16 cellular contexts compared by ENCODE assay signal in the genomic region with DNA sequence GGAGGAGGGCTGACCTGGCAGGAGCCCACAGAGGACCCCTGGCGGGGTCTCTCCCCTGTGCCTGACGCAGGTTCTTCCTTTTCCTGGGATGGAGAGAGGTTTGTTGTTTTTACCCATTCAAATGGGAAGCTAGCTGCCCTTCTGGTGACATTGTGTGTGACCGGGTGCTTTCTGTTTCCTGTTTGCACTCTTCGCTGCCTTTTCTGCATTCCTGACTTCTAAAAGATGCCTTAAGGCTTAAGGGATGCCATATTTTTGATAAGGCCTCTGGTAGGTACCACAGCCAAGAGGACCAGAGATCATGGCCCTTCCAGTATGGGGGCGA.
"Had no signal": no experiment of that assay in that cellular context is flagged by ENCODE, and none has a peak within 500 bp of the region (broad histone marks: within the 10 kb centered on the region; RNA-seq: fewer than 3 reads in every experiment).

No MANE protein-coding gene starts in this region.

- H3K4me1 ChIP-seq: uterus had no signal

- H3K36me3 ChIP-seq: uterus had no signal

- H3K36me3 Mint-ChIP-seq: natural killer cell had no signal

- H3K27ac Mint-ChIP-seq: activated naive CD8-positive, alpha-beta T cell treated with anti-CD3 and anti-CD28 coated beads for 36 hours; activated T-helper 1 cell treated with anti-CD3 and anti-CD28 coated beads, Interleukin-12 subunit alpha, Interleukin-12 subunit beta, Interleukin-2, Interleukin-4 antibody, amounts not matched to agents 30 ng/mL and 10 ng/mL and 1 ng/mL, durations not matched to agents 14 hours and 24 hours and 36 hours; natural killer cell had no signal

- H3K9me3 ChIP-seq: body of pancreas, esophagus squamous epithelium, suprapubic skin, transverse colon, uterus had no signal

- H3K4me3 Mint-ChIP-seq: activated naive CD8-positive, alpha-beta T cell treated with anti-CD3 and anti-CD28 coated beads for 36 hours; activated T-helper 1 cell treated with anti-CD3 and anti-CD28 coated beads, Interleukin-12 subunit alpha, Interleukin-12 subunit beta, Interleukin-2, Interleukin-4 antibody, amounts not matched to agents 30 ng/mL and 10 ng/mL and 1 ng/mL, durations not matched to agents 14 hours and 24 hours and 36 hours; natural killer cell; stimulated activated naive CD8-positive, alpha-beta T cell treated with anti-CD3 and anti-CD28 coated beads, Interleukin-15, amount 100 ng/mL, for 72 hours had no signal

- H3K27me3 Mint-ChIP-seq: activated naive CD8-positive, alpha-beta T cell treated with anti-CD3 and anti-CD28 coated beads for 36 hours; stimulated activated naive CD8-positive, alpha-beta T cell treated with anti-CD3 and anti-CD28 coated beads, Interleukin-15, amount 100 ng/mL, for 72 hours had no signal

- H3K4me3 ChIP-seq: body of pancreas, esophagus squamous epithelium, skin epidermis, suprapubic skin, transverse colon, uterus had no signal

- ATAC-seq: body of pancreas; natural killer cell; right cardiac atrium; stimulated activated naive CD8-positive, alpha-beta T cell treated with anti-CD3 and anti-CD28 coated beads, Interleukin-15, amount 100 ng/mL, for 72 hours had no signal

- H3K27me3 ChIP-seq: body of pancreas, esophagus squamous epithelium, suprapubic skin, transverse colon, uterus had no signal

- DNase-seq: activated CD4-positive, alpha-beta T cell treated with anti-CD3 and anti-CD28 coated beads for 4 hours; activated naive CD8-positive, alpha-beta T cell treated with anti-CD3 and anti-CD28 coated beads for 36 hours; amygdala; body of pancreas; caudate nucleus; esophagus squamous epithelium; mesenchymal stem cell; natural killer cell; occipital lobe; stimulated activated naive CD8-positive, alpha-beta T cell treated with anti-CD3 and anti-CD28 coated beads, Interleukin-15, amount 100 ng/mL, for 72 hours; transverse colon; uterus had no signal

- H3K27ac ChIP-seq: body of pancreas, esophagus squamous epithelium, skin epidermis, suprapubic skin, transverse colon, uterus had no signal

- H3K9me3 Mint-ChIP-seq: activated naive CD8-positive, alpha-beta T cell treated with anti-CD3 and anti-CD28 coated beads for 36 hours; activated T-helper 1 cell treated with anti-CD3 and anti-CD28 coated beads, Interleukin-12 subunit alpha, Interleukin-12 subunit beta, Interleukin-2, Interleukin-4 antibody, amounts not matched to agents 30 ng/mL and 10 ng/mL and 1 ng/mL, durations not matched to agents 14 hours and 24 hours and 36 hours; natural killer cell; stimulated activated naive CD8-positive, alpha-beta T cell treated with anti-CD3 and anti-CD28 coated beads, Interleukin-15, amount 100 ng/mL, for 72 hours had no signal
